In the genomic region with DNA sequence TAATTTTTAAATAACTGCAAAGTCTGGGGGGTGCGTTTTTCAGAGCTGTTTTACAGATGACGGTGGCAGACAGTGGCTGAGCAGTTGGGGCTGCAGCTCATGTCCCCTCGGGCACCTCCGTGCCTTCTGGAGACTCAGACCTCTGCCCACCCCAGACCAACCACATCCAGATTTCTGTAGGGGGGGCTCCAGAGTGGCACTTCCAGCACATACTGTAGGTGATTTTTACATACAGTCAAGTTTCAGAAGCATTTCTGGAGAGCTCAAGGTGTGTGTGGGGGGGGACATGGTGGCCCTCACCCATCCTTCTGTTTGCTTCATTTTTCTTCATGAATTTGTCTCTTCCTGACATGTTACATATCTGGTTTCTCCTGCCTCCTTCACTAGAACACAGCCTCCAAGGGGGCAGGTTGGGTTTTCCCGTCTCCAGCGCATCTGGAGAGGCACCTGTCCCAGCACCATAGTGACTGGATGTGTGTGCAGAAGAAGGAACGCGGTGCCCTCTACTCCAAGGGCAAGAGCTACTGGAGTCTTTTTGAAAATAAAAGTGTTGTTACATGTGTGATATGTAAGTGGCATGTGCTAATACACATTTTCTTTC, we compare ENCODE assay signal across 31 cellular contexts. TPM values are rescaled to one million over a fixed set of nuclear protein-coding genes. Genes with fewer than 3 reads are reported as not detected.
"Had no signal": no experiment of that assay in that cellular context is flagged by ENCODE, and none has a peak within 500 bp of the region (broad histone marks: within the 10 kb centered on the region; RNA-seq: fewer than 3 reads in every experiment).

No MANE protein-coding gene starts in this region.

- DNase-seq: cerebellar nuclear complex; cortex of kidney; effector memory CD8-positive, alpha-beta T cell; erythroblast; esophagus squamous epithelium; foreskin melanocyte; glutamatergic neuron; heart right ventricle; hippocampal formation; left ventricle myocardium superior; mucosa of descending colon; naive B cell; stimulated activated CD4-positive, alpha-beta T cell treated with anti-CD3 and anti-CD28 coated beads, Interleukin-15, amount 100 ng/mL, for 24 hours; stimulated activated CD4-positive, alpha-beta T cell treated with anti-CD3 and anti-CD28 coated beads, Interleukin-2, amount 100 ng/mL, for 48 hours; stimulated activated naive CD4-positive, alpha-beta T cell; stimulated activated naive CD8-positive, alpha-beta T cell treated with anti-CD3 and anti-CD28 coated beads, Interleukin-15, amount 100 ng/mL, for 72 hours; thyroid gland; trophoblast cell had no signal

- H3K9ac ChIP-seq: parathyroid adenoma had no signal

- H3K79me2 ChIP-seq: parathyroid adenoma had no signal

- H3K4me3 ChIP-seq: esophagus squamous epithelium, heart right ventricle, lung, mucosa of descending colon, prostate gland, right atrium auricular region, skin epidermis, thyroid gland had no signal

- H2AFZ ChIP-seq: parathyroid adenoma had no signal

- H3K9me3 ChIP-seq: esophagus squamous epithelium, heart right ventricle, mucosa of descending colon, neutrophil, prostate gland, right atrium auricular region, thyroid gland had no signal

- FAIRE-seq: endometrium, islet of Langerhans had no signal

- H3K27me3 ChIP-seq: esophagus squamous epithelium, heart right ventricle, neutrophil, right atrium auricular region, thyroid gland had no signal

- H3K4me1 ChIP-seq: esophagus squamous epithelium, heart right ventricle, parathyroid adenoma, prostate gland, right atrium auricular region, thyroid gland had no signal

- H3K27ac ChIP-seq: esophagus squamous epithelium, heart right ventricle, neutrophil, parathyroid adenoma, prostate gland, right atrium auricular region, skin epidermis, thyroid gland had no signal

- ATAC-seq: effector memory CD8-positive, alpha-beta T cell; left ventricle myocardium superior; mucosa of descending colon; natural killer cell treated with Interleukin-12 subunit alpha and Interleukin-12 subunit beta and Interleukin-15 and Interleukin-18, amount 100 ng/mL, for 72 hours; stimulated activated naive CD8-positive, alpha-beta T cell treated with anti-CD3 and anti-CD28 coated beads, Interleukin-15, amount 100 ng/mL, for 72 hours had no signal

RNA-seq across cellular contexts. Expression of a gene that starts 37.5 kb away (rescaled TPM):
- total RNA-seq: dermis microvascular lymphatic vessel endothelial cell; heart right ventricle; left ventricle myocardium superior; lung; mesothelial cell of epicardium; natural killer cell treated with Interleukin-12 subunit alpha and Interleukin-12 subunit beta and Interleukin-15 and Interleukin-18, amount 100 ng/mL, for 72 hours; omental fat pad; right atrium auricular region; thyroid gland; ureter had no signal
- polyA plus RNA-seq: heart right ventricle, lung had no signal
